5 cellular contexts compared by ENCODE assay signal in the genomic region with DNA sequence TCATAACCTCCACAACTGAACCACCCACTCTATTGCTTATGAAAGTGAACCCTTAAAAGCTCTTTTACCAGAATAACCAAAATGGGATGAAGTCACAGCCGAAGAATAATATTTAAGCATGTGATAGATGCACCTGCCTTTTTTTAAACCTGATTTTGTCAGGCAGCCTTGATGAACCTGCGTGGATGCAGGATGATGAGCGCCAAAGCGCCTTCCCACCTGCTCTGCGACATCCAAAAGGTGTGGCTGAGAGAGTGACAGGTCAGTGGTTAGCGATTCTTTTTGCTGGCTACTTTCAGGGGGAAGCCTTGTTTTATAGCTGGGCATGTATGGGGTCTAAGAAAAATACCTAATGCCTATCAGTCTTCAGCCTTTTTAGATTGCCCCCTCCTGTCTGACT.
"Had no signal": no experiment of that assay in that cellular context is flagged by ENCODE, and none has a peak within 500 bp of the region (broad histone marks: within the 10 kb centered on the region; RNA-seq: fewer than 3 reads in every experiment).

No MANE protein-coding gene starts in this region.

- H2AFZ ChIP-seq: GM23248 had no signal

- H3K4me3 ChIP-seq: GM23248, K562 had no signal

- DNase-seq: GM23248, H9, HCEC 1CT, IMR-90 had no signal

- H3K27ac ChIP-seq: GM23248 had no signal
